8 cellular contexts compared by ENCODE assay signal in the genomic region with DNA sequence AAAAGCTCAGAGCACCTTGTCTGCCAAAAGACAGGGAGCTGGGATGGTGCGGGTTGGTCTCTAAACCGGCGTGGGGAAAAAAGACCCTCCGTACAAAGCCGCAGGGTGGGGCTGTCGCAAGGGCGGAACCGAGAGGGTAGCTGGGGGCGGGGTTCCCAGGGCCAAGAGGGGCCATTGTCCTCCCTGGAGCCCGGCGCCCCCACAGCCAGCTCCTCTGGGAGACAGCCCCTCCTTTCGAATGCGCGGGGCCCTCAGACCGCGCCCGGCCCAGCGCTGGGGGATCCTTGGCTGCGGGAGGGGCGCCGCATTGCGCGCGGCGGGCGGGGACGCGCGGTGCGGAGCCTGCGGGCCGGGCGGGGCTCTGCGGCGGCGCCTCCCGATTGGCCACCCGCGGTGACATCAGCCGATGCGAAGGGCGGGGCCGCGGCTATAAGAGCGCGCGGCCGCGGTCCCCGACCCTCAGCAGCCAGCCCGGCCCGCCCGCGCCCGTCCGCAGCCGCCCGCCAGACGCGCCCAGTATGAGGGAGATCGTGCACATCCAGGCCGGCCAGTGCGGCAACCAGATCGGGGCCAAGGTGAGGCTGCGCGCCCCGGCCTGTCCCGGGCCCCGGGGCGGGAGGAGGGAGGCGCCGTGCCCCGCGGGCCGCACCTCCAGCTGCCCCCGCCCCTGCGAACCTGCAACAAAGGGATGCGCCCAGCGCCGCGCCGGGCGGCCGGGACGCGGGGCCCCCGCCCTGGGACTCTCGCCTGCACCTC. TPM values are rescaled to one million over a fixed set of nuclear protein-coding genes. Genes with fewer than 3 reads are reported as not detected.
A peak's percentile ranks its signal among the peaks of the same experiment; 100 is the strongest.
DNase-seq lines count a peak whose midpoint lies in the region.

A gene (plus strand): TSS at position 459 of the 756 bp plus-strand sequence. CDS start 60 bp downstream, at position 519.

- H3K9me3 Mint-ChIP-seq in immature natural killer cell: no peaks in the 10 kb centered on the region

- H3K27me3 ChIP-seq in Karpas-422 (ENCODE audit: low read length) (no peaks in the 10 kb centered on the region), skeletal muscle satellite cell (ENCODE audit: control insufficient read depth, insufficient read depth, low read length) (no peaks in the 10 kb centered on the region)

- peaks cover 11 to 29% (median 15%) of the 10 kb centered on the region in 3 donors for H3K27me3 Mint-ChIP-seq in immature natural killer cell (ENCODE audit: low read depth in 3 of 3)

- peak within 1 kb of the TSS; percentile 85 for H3K4me2 ChIP-seq in Karpas-422 (ENCODE audit: low read depth, low read length, poor library complexity, severe bottlenecking)
- peak within 1 kb of the TSS; percentile 99 for H3K4me2 ChIP-seq in skeletal muscle satellite cell (ENCODE audit: low read length)

- H3K36me3 ChIP-seq in Karpas-422 (ENCODE audit: insufficient read depth, low read length): peaks cover 8% of the 10 kb centered on the region
- no peaks in the 10 kb centered on the region for H3K36me3 ChIP-seq in skeletal muscle satellite cell (ENCODE audit: insufficient read depth, low read length)

- H2AFZ ChIP-seq in Karpas-422 (ENCODE audit: low read length): no peak within 1 kb of the TSS; the same call in 1 of the 2 replicates

- H3K36me3 Mint-ChIP-seq in immature natural killer cell: peaks cover 0 to 4% (median 0%) of the 10 kb centered on the region in 3 donors

- DNase-seq in activated CD8-positive, alpha-beta memory T cell treated with anti-CD3 and anti-CD28 coated beads, Interleukin-2, amount 50 U/mL, for 48 hours: peak; percentile 80
- no peak for DNase-seq in activated CD8-positive, alpha-beta memory T cell treated with anti-CD3 and anti-CD28 coated beads for 24 hours
- DNase-seq in Karpas-422 (peak; percentile 94), SHP77 treated with DMSO at 0.1 percent for 48 hours (lab: John Stamatoyannopoulos, UW) (peak; percentile 74), cerebellum (ENCODE audit: low spot score) (peak; percentile 98), immature natural killer cell (no peak), mesenteric fat pad (ENCODE audit: low spot score) (no peak)

- peak within 1 kb of the TSS; percentile 99 for H3K27ac ChIP-seq in Karpas-422 (ENCODE audit: low read length)

- H3K9ac ChIP-seq in Karpas-422 (ENCODE audit: low read length) (peak within 1 kb of the TSS; percentile 94), skeletal muscle satellite cell (ENCODE audit: low read depth, low read length) (peak within 1 kb of the TSS; percentile 97)

- H3K4me3 ChIP-seq in Karpas-422 (ENCODE audit: low read length) (peak within 1 kb of the TSS; percentile 98), skeletal muscle satellite cell (ENCODE audit: low read length) (peak within 1 kb of the TSS; percentile 73)

- H3K9me3 ChIP-seq in Karpas-422 (ENCODE audit: low read length) (no peaks in the 10 kb centered on the region), skeletal muscle satellite cell (replicated peaks; ENCODE audit: low read length) (no peaks in the 10 kb centered on the region)

- peaks cover 14 to 30% of the 10 kb centered on the region in 2 donors for H3K4me1 Mint-ChIP-seq in immature natural killer cell

- H3K79me2 ChIP-seq in Karpas-422 (ENCODE audit: low read length): peaks cover 27% of the 10 kb centered on the region

- H4K20me1 ChIP-seq in Karpas-422 (ENCODE audit: insufficient read depth, low read depth, low read length): peaks cover 39% of the 10 kb centered on the region

- H3K4me3 Mint-ChIP-seq in immature natural killer cell: peak within 1 kb of the TSS; percentile 27 to 70 (median 50)

- no peak within 1 kb of the TSS for H3K27ac Mint-ChIP-seq in immature natural killer cell

- H3K4me1 ChIP-seq in Karpas-422 (ENCODE audit: low read length): peaks cover 61% of the 10 kb centered on the region
- H3K4me1 ChIP-seq in skeletal muscle satellite cell (ENCODE audit: control insufficient read depth, insufficient read depth, low read length): peaks cover 45% of the 10 kb centered on the region

- no peaks in the 10 kb centered on the region for H3K9me2 ChIP-seq in Karpas-422 (replicated peaks; ENCODE audit: insufficient read depth, low read length)

RNA-seq across cellular contexts. Expression of the gene that starts here (rescaled TPM):
- 210 and 405 TPM in 2 replicates for total RNA-seq in Karpas-422 (2014; rRNA removed; shearing (Covaris generic); ENCODE audit: low replicate concordance)
- total RNA-seq in cerebellum: 832 TPM
- polyA plus RNA-seq in immature natural killer cell: not detected
- total RNA-seq in skeletal muscle satellite cell (2012; rRNA removed): 534 and 663 TPM in 2 replicates
- 4.2 TPM for total RNA-seq in mesenteric fat pad

Comparison
In these comparisons a context has a peak if more than half of its experiments do, and no peak if none do; other contexts are left out.
1. RNA of the gene that starts here (total RNA-seq): 832 TPM in cerebellum (single experiment) and 210 to 405 TPM in Karpas-422; 4.2 TPM in mesenteric fat pad (single experiment); every median in the first group is over 10 times any median in the second.
2. DNase-seq: peak in activated CD8-positive, alpha-beta memory T cell treated with anti-CD3 and anti-CD28 coated beads, Interleukin-2, amount 50 U/mL, for 48 hours (single experiment), Karpas-422 (single experiment), SHP77 treated with DMSO at 0.1 percent for 48 hours (single experiment) and cerebellum (single experiment); none in activated CD8-positive, alpha-beta memory T cell treated with anti-CD3 and anti-CD28 coated beads for 24 hours (single experiment), immature natural killer cell (0 of 3) and mesenteric fat pad (single experiment).